18 cellular contexts compared by ENCODE assay signal in genomic region chr1:68969430-68969829, GRCh38.
DNase-seq lines count a peak whose midpoint lies in the region; ATAC-seq and TF ChIP-seq lines count a peak whose summit lies in the region.
"Had no signal": no experiment of that assay in that cellular context is flagged by ENCODE, and none has a peak within 500 bp of the region (broad histone marks: within the 10 kb centered on the region; RNA-seq: fewer than 3 reads in every experiment).

No MANE protein-coding gene starts in this region.

- 28% methylated on average over 4 of the region's 4 CpGs; no CpG with 5 or more reads in 1 of the 2 donors for WGBS in transverse colon (ENCODE audit: low coverage in 1 of 2), 2 donors

- intact Hi-C loops in transverse colon (cut with DNase I; ENCODE audit: low total_unique reads), result no loop called here
- intact Hi-C loops in activated CD4-positive, alpha-beta T cell treated with anti-CD3 and anti-CD28 coated beads for 36 hours (cut with DNase I, micrococcal nuclease), result no loop called here

- H3K4me3 ChIP-seq in DOHH2 (ENCODE audit: low read length) (peak overlapping the region; percentile 58), transverse colon (no peak overlapping the region)
- H3K4me3 ChIP-seq: breast epithelium, right atrium auricular region had no signal

- no peak for TF ChIP-seq POLR2A in transverse colon (IDR thresholded peaks at IDR 0.05)

- H3K36me3 ChIP-seq in DOHH2 (ENCODE audit: control insufficient read depth, low read length) (no peaks in the 10 kb centered on the region), transverse colon (no peaks in the 10 kb centered on the region)
- H3K36me3 ChIP-seq: breast epithelium, right atrium auricular region had no signal

- in situ Hi-C loops in transverse colon (cut with MboI; ENCODE audit: low pct_ligation_motif_present in 1 of 4, low pct_unique_long_range_greater_than_20kb in 1 of 4, low sequenced_read_pairs in 3 of 4), result no loop called here

- peaks cover 43% of the 10 kb centered on the region for H3K4me1 ChIP-seq in DOHH2 (ENCODE audit: control insufficient read depth, low read length)
- no peaks in the 10 kb centered on the region for H3K4me1 ChIP-seq in transverse colon
- H3K4me1 ChIP-seq: breast epithelium, right atrium auricular region had no signal

- no peaks in the 10 kb centered on the region for H3K9me3 ChIP-seq in DOHH2 (ENCODE audit: control insufficient read depth, insufficient read depth, low read length)
- no peaks in the 10 kb centered on the region for H3K9me3 ChIP-seq in transverse colon
- H3K9me3 ChIP-seq: breast epithelium, right atrium auricular region had no signal

- TF ChIP-seq CTCF in DOHH2 (IDR thresholded peaks at IDR 0.05; ENCODE audit: low read depth, low read length, poor library complexity, severe bottlenecking), result no peak
- TF ChIP-seq CTCF in transverse colon (IDR thresholded peaks at IDR 0.05), result no peak

- no peak overlapping the region for H3K27ac Mint-ChIP-seq in stimulated activated naive CD8-positive, alpha-beta T cell treated with anti-CD3 and anti-CD28 coated beads, Interleukin-15, amount 100 ng/mL, for 72 hours
- H3K27ac Mint-ChIP-seq in activated CD4-positive, alpha-beta T cell treated with anti-CD3 and anti-CD28 coated beads for 36 hours, result no peak overlapping the region
- H3K27ac Mint-ChIP-seq: activated naive CD4-positive, alpha-beta T cell treated with anti-CD3 and anti-CD28 coated beads, Interleukin-2, amount 50 U/mL, for 24 hours had no signal

- POLR2A ChIA-PET in activated CD4-positive, alpha-beta T cell treated with anti-CD3 and anti-CD28 coated beads for 36 hours (lab: Charles Lee), result no interaction called here

- CTCF ChIA-PET in activated CD4-positive, alpha-beta T cell treated with anti-CD3 and anti-CD28 coated beads for 36 hours (lab: Charles Lee), result no interaction called here

- H4K20me1 ChIP-seq in DOHH2 (ENCODE audit: control insufficient read depth, insufficient read depth, low read depth, low read length), result no peaks in the 10 kb centered on the region

- no peaks in the 10 kb centered on the region for H3K27me3 Mint-ChIP-seq in stimulated activated naive CD8-positive, alpha-beta T cell treated with anti-CD3 and anti-CD28 coated beads, Interleukin-15, amount 100 ng/mL, for 72 hours
- H3K27me3 Mint-ChIP-seq in activated CD4-positive, alpha-beta T cell treated with anti-CD3 and anti-CD28 coated beads for 36 hours, result no peaks in the 10 kb centered on the region
- H3K27me3 Mint-ChIP-seq: activated naive CD4-positive, alpha-beta T cell treated with anti-CD3 and anti-CD28 coated beads, Interleukin-2, amount 50 U/mL, for 24 hours had no signal

- H3K27ac ChIP-seq in DOHH2 (ENCODE audit: low read depth, low read length) (peak overlapping the region; percentile 51), transverse colon (no peak overlapping the region)
- H3K27ac ChIP-seq: breast epithelium, right atrium auricular region had no signal

- H3K9me2 ChIP-seq in DOHH2 (replicated peaks; ENCODE audit: control insufficient read depth, low read length), result no peaks in the 10 kb centered on the region

- peak overlapping the region; percentile 73 for H3K4me2 ChIP-seq in DOHH2 (ENCODE audit: low read length)

- TF ChIP-seq EP300 in transverse colon (IDR thresholded peaks at IDR 0.05; ENCODE audit: low read depth), result no peak

- H3K27me3 ChIP-seq in DOHH2 (ENCODE audit: control insufficient read depth, low read length) (no peaks in the 10 kb centered on the region), transverse colon (no peaks in the 10 kb centered on the region)
- H3K27me3 ChIP-seq: breast epithelium, right atrium auricular region had no signal

- no peak for ATAC-seq in HG02870 (IDR thresholded peaks at IDR 0.05; ENCODE audit: unreplicated experiment)
- ATAC-seq in stimulated activated naive CD8-positive, alpha-beta T cell treated with anti-CD3 and anti-CD28 coated beads, Interleukin-15, amount 100 ng/mL, for 72 hours, result no peak
- ATAC-seq in activated CD4-positive, alpha-beta T cell treated with anti-CD3 and anti-CD28 coated beads for 36 hours, result no peak

- H3K4me1 Mint-ChIP-seq in stimulated activated naive CD8-positive, alpha-beta T cell treated with anti-CD3 and anti-CD28 coated beads, Interleukin-15, amount 100 ng/mL, for 72 hours, result no peaks in the 10 kb centered on the region
- H3K4me1 Mint-ChIP-seq in activated CD4-positive, alpha-beta T cell treated with anti-CD3 and anti-CD28 coated beads for 36 hours, result no peaks in the 10 kb centered on the region
- H3K4me1 Mint-ChIP-seq: activated naive CD4-positive, alpha-beta T cell treated with anti-CD3 and anti-CD28 coated beads, Interleukin-2, amount 50 U/mL, for 24 hours had no signal

- no peaks in the 10 kb centered on the region for H3F3A ChIP-seq in DOHH2 (ENCODE audit: control insufficient read depth, insufficient read depth)

- DNase-seq in H4 (ENCODE audit: low spot score) (peak; percentile 36), NCI-H510A (lab: John Stamatoyannopoulos, UW) (peak; percentile 36), kidney tubule cell (ENCODE audit: low spot score) (peak; percentile 84), transverse colon (no peak)
- no peak for DNase-seq in stimulated activated naive CD8-positive, alpha-beta T cell treated with anti-CD3 and anti-CD28 coated beads, Interleukin-15, amount 100 ng/mL, for 72 hours
- DNase-seq in activated CD4-positive, alpha-beta T cell treated with anti-CD3 and anti-CD28 coated beads for 36 hours, result no peak
- DNase-seq: activated CD4-positive, alpha-beta T cell treated with anti-CD3 and anti-CD28 coated beads, Interleukin-2, amount 50 U/mL, for 1 hour; activated T-cell treated with anti-CD3 and anti-CD28 coated beads for 4 hours; effector CD4-positive, alpha-beta T cell; islet precursor cell; Karpas-422; mesendoderm; NCI-H226 had no signal

- H3K9me3 Mint-ChIP-seq in stimulated activated naive CD8-positive, alpha-beta T cell treated with anti-CD3 and anti-CD28 coated beads, Interleukin-15, amount 100 ng/mL, for 72 hours, result no peaks in the 10 kb centered on the region
- H3K9me3 Mint-ChIP-seq in activated CD4-positive, alpha-beta T cell treated with anti-CD3 and anti-CD28 coated beads for 36 hours (ENCODE audit: low read depth), result peaks cover 4% of the 10 kb centered on the region
- H3K9me3 Mint-ChIP-seq: activated naive CD4-positive, alpha-beta T cell treated with anti-CD3 and anti-CD28 coated beads, Interleukin-2, amount 50 U/mL, for 24 hours had no signal

- H3K36me3 Mint-ChIP-seq in activated CD4-positive, alpha-beta T cell treated with anti-CD3 and anti-CD28 coated beads for 36 hours (ENCODE audit: low read depth), result no peaks in the 10 kb centered on the region
- H3K36me3 Mint-ChIP-seq: activated naive CD4-positive, alpha-beta T cell treated with anti-CD3 and anti-CD28 coated beads, Interleukin-2, amount 50 U/mL, for 24 hours had no signal

- H3K4me3 Mint-ChIP-seq in stimulated activated naive CD8-positive, alpha-beta T cell treated with anti-CD3 and anti-CD28 coated beads, Interleukin-15, amount 100 ng/mL, for 72 hours, result no peak overlapping the region
- no peak overlapping the region for H3K4me3 Mint-ChIP-seq in activated CD4-positive, alpha-beta T cell treated with anti-CD3 and anti-CD28 coated beads for 36 hours
- H3K4me3 Mint-ChIP-seq: activated naive CD4-positive, alpha-beta T cell treated with anti-CD3 and anti-CD28 coated beads, Interleukin-2, amount 50 U/mL, for 24 hours had no signal

- H3K79me2 ChIP-seq in DOHH2 (ENCODE audit: control insufficient read depth, low read length), result no peaks in the 10 kb centered on the region

Comparison
In these comparisons a context has a peak if more than half of its experiments do, and no peak if none do; other contexts are left out.
1. DNase-seq: peak in H4 (single experiment), NCI-H510A (single experiment) and kidney tubule cell (single experiment); none in stimulated activated naive CD8-positive, alpha-beta T cell treated with anti-CD3 and anti-CD28 coated beads, Interleukin-15, amount 100 ng/mL, for 72 hours (0 of 2), transverse colon (single experiment) and activated CD4-positive, alpha-beta T cell treated with anti-CD3 and anti-CD28 coated beads for 36 hours (single experiment).